1 cellular context compared by ENCODE assay signal in genomic region chr21:43734131-43734634, GRCh38.
TF ChIP-seq lines count a peak whose summit lies in the region.

No MANE protein-coding gene starts in this region.

TF ChIP-seq in SK-N-SH treated with all-trans-retinoic acid at 6 μM for 48 hours, 23 proteins besides CTCF, POLR2A, EP300 and RAD21 (continued from another document):
- no peak for TF ChIP-seq CSRNP3 (CRISPR knock-in tag; IDR thresholded peaks at IDR 0.05)
- TF ChIP-seq TSHZ2 (CRISPR knock-in tag; IDR thresholded peaks at IDR 0.05), result no peak
- no peak for TF ChIP-seq TCF4 (CRISPR knock-in tag; IDR thresholded peaks at IDR 0.05; ENCODE audit: borderline replicate concordance)
- TF ChIP-seq CSDC2 (CRISPR knock-in tag; IDR thresholded peaks at IDR 0.05), result no peak
- no peak for TF ChIP-seq PATZ1 (CRISPR knock-in tag; IDR thresholded peaks at IDR 0.05; ENCODE audit: borderline replicate concordance)
- no peak for TF ChIP-seq ZNF70 (CRISPR knock-in tag; IDR thresholded peaks at IDR 0.05)
- TF ChIP-seq ESRRG (CRISPR knock-in tag; IDR thresholded peaks at IDR 0.05), result no peak
- TF ChIP-seq ZNF8 (CRISPR knock-in tag; IDR thresholded peaks at IDR 0.05), result no peak
- no peak for TF ChIP-seq SNAI2 (CRISPR knock-in tag; IDR thresholded peaks at IDR 0.05)
- no peak for TF ChIP-seq GLIS3 (CRISPR knock-in tag; IDR thresholded peaks at IDR 0.05)
